In the genomic region with DNA sequence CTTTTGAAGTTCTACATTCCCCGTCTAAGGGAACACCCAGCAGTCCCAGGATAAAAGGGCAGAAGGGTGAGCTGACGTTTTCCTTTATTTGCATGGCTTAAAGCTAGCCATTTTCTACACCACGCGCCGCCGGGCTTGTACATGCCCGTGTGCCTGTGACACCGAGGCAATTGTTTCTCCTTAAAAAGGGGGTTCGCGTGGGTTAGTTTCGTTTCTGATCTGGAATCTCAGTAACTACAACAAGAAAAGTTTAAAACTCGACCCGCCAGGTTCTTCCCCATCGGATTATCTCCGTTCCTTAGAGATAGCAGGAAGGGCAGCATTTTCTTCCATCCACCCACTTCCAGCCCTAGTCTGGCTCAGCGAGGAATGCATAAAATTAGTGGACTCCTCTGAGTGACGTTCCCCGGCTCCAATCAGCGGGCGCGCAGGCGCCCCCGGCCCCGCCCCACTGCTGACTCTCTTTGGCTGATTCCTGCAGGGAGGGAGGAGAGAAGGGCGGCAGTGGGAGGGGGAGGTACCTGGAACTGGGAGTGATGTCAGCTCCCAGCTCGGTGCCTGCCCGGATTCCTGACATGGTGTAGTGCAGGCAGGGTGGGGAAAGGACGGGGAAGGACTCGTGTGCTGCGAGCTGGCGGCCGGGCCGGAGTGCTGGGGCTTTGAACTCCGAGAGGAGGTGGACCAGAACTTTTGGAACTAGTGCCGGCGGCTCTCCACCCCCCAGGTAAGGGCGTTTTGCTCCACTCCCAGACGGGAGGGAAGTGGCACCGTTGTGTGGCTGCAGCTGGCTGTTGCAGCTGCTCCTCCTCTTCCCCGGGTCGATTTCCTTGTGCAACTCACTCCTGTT, we compare ENCODE assay signal across 8 cellular contexts. TPM values are rescaled to one million over a fixed set of nuclear protein-coding genes. Genes with fewer than 3 reads are reported as not detected.
DNase-seq lines count a peak whose midpoint lies in the region; ATAC-seq and TF ChIP-seq lines count a peak whose summit lies in the region.

A gene (plus strand): TSS at position 565 of the 847 bp plus-strand sequence. CDS start 109,191 bp downstream, outside the sequence.

- in situ Hi-C loops in GM18951 (cut with MboI; ENCODE audit: low sequenced_read_pairs, unreplicated experiment) = no loop called here

- TF ChIP-seq CTCF in AG09309 (IDR thresholded peaks at IDR 0.05; ENCODE audit: control insufficient read depth, insufficient read depth, low read depth, low read length, missing control alignments) = peak; percentile 40
- peak in 9 of 11 experiments; percentile 6 to 32 (median 22) for TF ChIP-seq CTCF in spleen (IDR thresholded peaks at IDR 0.05 in 8 of 11, conservative IDR thresholded peaks at IDR 0.05 in 3 of 11)

- intact Hi-C loops in spleen (cut with DNase I; ENCODE audit: low total_unique reads) = no loop called here

- WGBS in spleen, 5 donors = 0 to 1% (median 0%) methylated on average over 34 to 41 of the region's 41 CpGs

- H3K4me3 ChIP-seq in AG09309 (ENCODE audit: control insufficient read depth, low read depth, low read length) (peak within 1 kb of the TSS; percentile 67), spleen (peak within 1 kb of the TSS; percentile 43 to 74 (median 68))

- no peaks in the 10 kb centered on the region for H3K9me3 ChIP-seq in spleen

- no peaks in the 10 kb centered on the region for H3K27me3 ChIP-seq in spleen (replicated peaks in 1 of 7)

- H3K4me1 ChIP-seq in spleen = peaks cover 0 to 57% (median 35%) of the 10 kb centered on the region in 6 donors

- ATAC-seq in HG03196 (IDR thresholded peaks at IDR 0.05; ENCODE audit: unreplicated experiment) = peak; percentile 89

- H3K27ac ChIP-seq in spleen = peak within 1 kb of the TSS; percentile 79 to 90 (median 87)

- no peaks in the 10 kb centered on the region for H3K36me3 ChIP-seq in spleen

- DNase-seq in AG09309 (ENCODE audit: low read depth) (peak; percentile 93), NCI-H345 treated with DMSO at 0.1 percent for 48 hours (lab: John Stamatoyannopoulos, UW; ENCODE audit: unreplicated experiment) (peak; percentile 88), inferior parietal cortex (ENCODE audit: extremely low spot score) (peak; percentile 98), spleen (peak; percentile 98)
- DNase-seq in activated CD4-positive, CD25-positive, alpha-beta regulatory T cell (lab: John Stamatoyannopoulos, UW) = peak; percentile 80 to 99 (median 90)
- peak; percentile 82 for DNase-seq in central memory CD4-positive, alpha-beta T cell

- TF ChIP-seq POLR2A in GM18951 (IDR thresholded peaks at IDR 0.05; ENCODE audit: extremely low read depth, insufficient read depth, insufficient read length) (peak; percentile 63), spleen (IDR thresholded peaks at IDR 0.05) (peak; percentile 10 to 80 (median 40))

RNA-seq across cellular contexts. Expression of the gene that starts here (rescaled TPM):
- 100 to 1,000 TPM in 5 of 7 donors, 10 to 100 TPM in 2; 71.4 to 182 (median 121) TPM for total RNA-seq in spleen
- 10 to 100 TPM in 1 of 3 donors, 1 to 10 TPM in 2; 3.7 to 10.7 (median 4.1) TPM for polyA plus RNA-seq in spleen

Comparison
In these comparisons a context has a peak if more than half of its experiments do, and no peak if none do; other contexts are left out.
1. Peak in every context shown above with its lines: DNase-seq, ATAC-seq, H3K4me3 ChIP-seq and H3K27ac ChIP-seq.